Comparison of ENCODE assay signal across 9 cellular contexts in genomic region chr11:76798656-76799055, GRCh38. TPM values are rescaled to one million over a fixed set of nuclear protein-coding genes. Genes with fewer than 3 reads are reported as not detected.
A peak's percentile ranks its signal among the peaks of the same experiment; 100 is the strongest.
DNase-seq lines count a peak whose midpoint lies in the region; ATAC-seq, FAIRE-seq and TF ChIP-seq lines count a peak whose summit lies in the region.
"Had no signal": no experiment of that assay in that cellular context is flagged by ENCODE, and none has a peak within 500 bp of the region (broad histone marks: within the 10 kb centered on the region; RNA-seq: fewer than 3 reads in every experiment).

No MANE protein-coding gene starts in this region.

- intact Hi-C loops in left cardiac atrium (cut with DNase I): loop anchor here (1.0 to 2.0 kb wide), 2 partner anchors 64 kb away; no protein-coding TSS in a partner anchor
- intact Hi-C loops in prostate gland (cut with DNase I): loop anchor here (1.0 kb wide), 1 partner anchor 63 kb away; no protein-coding TSS in a partner anchor
- intact Hi-C loops in pancreas (cut with DNase I): loop anchor here in 2 of 3 donors (5.0 kb wide), 1 partner anchor 61 kb away; no protein-coding TSS in a partner anchor

- POLR2A ChIA-PET in CD8-positive, alpha-beta memory T cell (lab: Charles Lee): no interaction called here

- peaks cover 2 to 16% (median 5%) of the 10 kb centered on the region in 3 donors for H3K4me1 Mint-ChIP-seq in CD8-positive, alpha-beta memory T cell

- peak overlapping the region in 6 of 7 donors; percentile 10 to 84 (median 52) for H3K4me3 Mint-ChIP-seq in CD8-positive, alpha-beta memory T cell

- peaks cover 4 to 7% of the 10 kb centered on the region in 2 donors for H3K27me3 Mint-ChIP-seq in CD8-positive, alpha-beta memory T cell

- no peak for DNase-seq in CD8-positive, alpha-beta memory T cell
- DNase-seq in RWPE2 (ENCODE audit: low spot score) (no peak), left cardiac atrium (no peak), prostate gland (ENCODE audit: low spot score) (no peak), pancreas (no peak), kidney tubule cell (ENCODE audit: low spot score) (no peak)
- DNase-seq in activated effector memory CD4-positive, alpha-beta T cell treated with Interleukin-2 at 50 U/mL for 16 hours: no peak

- H3K4me1 ChIP-seq in CD8-positive, alpha-beta memory T cell (ENCODE audit: insufficient read depth, low read length): peaks cover 10% of the 10 kb centered on the region
- H3K4me1 ChIP-seq in RWPE2 (ENCODE audit: insufficient read depth, poor library complexity, severe bottlenecking): peaks cover 8% of the 10 kb centered on the region
- peaks cover 19% of the 10 kb centered on the region for H3K4me1 ChIP-seq in prostate gland (replicated peaks)
- H3K4me1 ChIP-seq in pancreas: peaks cover 6 to 35% (median 30%) of the 10 kb centered on the region in 3 donors

- peak overlapping the region; percentile 51 for H3K4me3 ChIP-seq in CD8-positive, alpha-beta memory T cell (ENCODE audit: low read length)
- H3K4me3 ChIP-seq in RWPE2 (ENCODE audit: severe bottlenecking) (no peak overlapping the region), prostate gland (no peak overlapping the region), pancreas (peak overlapping the region in 1 of 4 donors; percentile 25)

- no peaks in the 10 kb centered on the region for H3K9me3 ChIP-seq in CD8-positive, alpha-beta memory T cell (ENCODE audit: low read length)
- H3K9me3 ChIP-seq in RWPE2 (ENCODE audit: severe bottlenecking): no peaks in the 10 kb centered on the region
- no peaks in the 10 kb centered on the region for H3K9me3 ChIP-seq in prostate gland
- no peaks in the 10 kb centered on the region for H3K9me3 ChIP-seq in pancreas
- H3K9me3 ChIP-seq: Peyer's patch had no signal

- peak overlapping the region in 4 of 8 donors; percentile 24 to 78 (median 38) for H3K27ac Mint-ChIP-seq in CD8-positive, alpha-beta memory T cell

- CTCF ChIA-PET in CD8-positive, alpha-beta memory T cell (lab: Charles Lee): interaction anchor here (0.7 to 5.9 kb wide), 11 partner anchors 10 to 591 kb away, joined by 3 to 38 read pairs (median 5); no protein-coding TSS in a partner anchor

- H3K9me3 Mint-ChIP-seq in CD8-positive, alpha-beta memory T cell: no peaks in the 10 kb centered on the region

- no peak overlapping the region for H3K27ac ChIP-seq in CD8-positive, alpha-beta memory T cell (ENCODE audit: low read depth, low read length)
- H3K27ac ChIP-seq in RWPE2 (ENCODE audit: poor library complexity, severe bottlenecking) (peak overlapping the region; percentile 34), prostate gland (peak overlapping the region; percentile 62 to 70), pancreas (no peak overlapping the region)

- TF ChIP-seq CTCF in RWPE2 (IDR thresholded peaks at IDR 0.05; ENCODE audit: poor library complexity, severe bottlenecking) (no peak), prostate gland (IDR thresholded peaks at IDR 0.05) (no peak), pancreas (IDR thresholded peaks at IDR 0.05) (no peak)

- no peaks in the 10 kb centered on the region for H3K36me3 ChIP-seq in CD8-positive, alpha-beta memory T cell (ENCODE audit: insufficient read depth, low read length)
- H3K36me3 ChIP-seq in RWPE2 (ENCODE audit: low read depth) (peaks cover 23% of the 10 kb centered on the region), prostate gland (no peaks in the 10 kb centered on the region), pancreas (no peaks in the 10 kb centered on the region)

- H3K27me3 ChIP-seq in CD8-positive, alpha-beta memory T cell (ENCODE audit: insufficient read depth, low read length, poor library complexity, severe bottlenecking): no peaks in the 10 kb centered on the region
- H3K27me3 ChIP-seq in RWPE2 (ENCODE audit: insufficient read depth, poor library complexity, severe bottlenecking) (no peaks in the 10 kb centered on the region), prostate gland (replicated peaks; ENCODE audit: insufficient read depth) (no peaks in the 10 kb centered on the region), pancreas (no peaks in the 10 kb centered on the region)
- H3K27me3 ChIP-seq: Peyer's patch had no signal

- WGBS in prostate gland: 70% methylated on average over 9 of the region's 9 CpGs
- WGBS in pancreas, 2 donors: 87 to 90% methylated on average over 9 of the region's 9 CpGs

- no peaks in the 10 kb centered on the region for H3K36me3 Mint-ChIP-seq in CD8-positive, alpha-beta memory T cell

- TF ChIP-seq POLR2A in prostate gland (IDR thresholded peaks at IDR 0.05): no peak

- peak; percentile 5; the same call in 1 of the 3 replicates for ATAC-seq in RWPE2 (ENCODE audit: low read depth)
- peak; percentile 1 to 4 for ATAC-seq in left cardiac atrium
- no peak for ATAC-seq in pancreas
- no peak for ATAC-seq in HG02870 (IDR thresholded peaks at IDR 0.05; ENCODE audit: unreplicated experiment)

- FAIRE-seq in pancreas (lab: Jason Lieb, UNC): no peak

RNA-seq across cellular contexts. Expression of gene TSKU, which starts 15.5 kb away (rescaled TPM):
- total RNA-seq in CD8-positive, alpha-beta memory T cell: under 1 TPM; 0.11 to 0.13 TPM
- not detected for polyA plus RNA-seq in CD8-positive, alpha-beta memory T cell
- total RNA-seq in left cardiac atrium: 10 to 100 TPM; 27.7 to 33.3 TPM
- total RNA-seq in prostate gland: 10 to 100 TPM; 71.2 to 72.8 TPM
- total RNA-seq in pancreas: 10 to 100 TPM in 5 of 6 donors, 1 to 10 TPM in 1; 9.7 to 25.2 (median 12.1) TPM
- 1 to 10 TPM; 2.7 to 5.0 TPM for polyA plus RNA-seq in pancreas

Comparison
In these comparisons a context has a peak if more than half of its experiments do, and no peak if none do; other contexts are left out.
1. H3K27ac ChIP-seq: peak in RWPE2 (single experiment) and prostate gland (2 of 2); none in CD8-positive, alpha-beta memory T cell (single experiment) and pancreas (0 of 4).
2. ATAC-seq: peak in RWPE2 (single experiment) and left cardiac atrium (2 of 2); none in pancreas (0 of 4) and HG02870 (single experiment).
3. RNA of gene TSKU, which starts 15.5 kb away (total RNA-seq): 71.2 to 72.8 TPM in prostate gland, 27.7 to 33.3 TPM in left cardiac atrium and 9.7 to 25.2 TPM in pancreas; 0.11 to 0.13 TPM in CD8-positive, alpha-beta memory T cell; every median in the first group is over 4 times any median in the second.